In genomic region chr3:125374996-125375941, GRCh38 we compare ENCODE assay signal across 8 cellular contexts. TPM values are rescaled to one million over a fixed set of nuclear protein-coding genes. Genes with fewer than 3 reads are reported as not detected.
DNase-seq lines count a peak whose midpoint lies in the region; ATAC-seq and TF ChIP-seq lines count a peak whose summit lies in the region.

ZNF148 (minus strand) TSS chr3:125375325; CDS start chr3:125313640, 61,685 bp downstream.

- peak; percentile 57 to 69 for TF ChIP-seq POLR2A in tibial nerve (IDR thresholded peaks at IDR 0.05)

- peaks cover 13% of the 10 kb centered on the region for H3K79me1 ChIP-seq in trophoblast cell (ENCODE audit: low read length)

- intact Hi-C loops in cardiac septum (cut with DNase I): loop anchor here (2.0 to 10.0 kb wide), 3 partner anchors 18 to 380 kb away; partner anchors contain the start of gene HEG1

- no CpG with 5 or more reads among the region's 69 CpGs for WGBS in trophoblast cell (ENCODE audit: extremely low coverage, insufficient coverage, insufficient read length)
- WGBS in tibial nerve, 2 donors: 1 to 2% methylated on average over 36 to 59 of the region's 69 CpGs

- peak within 1 kb of the TSS; percentile 93 for H4K8ac ChIP-seq in trophoblast cell (ENCODE audit: low read depth, low read length)

- H3K9me3 ChIP-seq in adipocyte (ENCODE audit: control insufficient read depth, low read length) (no peaks in the 10 kb centered on the region), trophoblast cell (ENCODE audit: insufficient read depth, low read depth, low read length) (no peaks in the 10 kb centered on the region), tibial nerve (no peaks in the 10 kb centered on the region)

- H2BK12ac ChIP-seq in trophoblast cell (ENCODE audit: low read length): no peak within 1 kb of the TSS

- peak within 1 kb of the TSS; percentile 98 for H3K4me3 ChIP-seq in GM12864 (ENCODE audit: low read depth, low read length)
- H3K4me3 ChIP-seq in adipocyte (ENCODE audit: low read length): peak within 1 kb of the TSS; percentile 99
- H3K4me3 ChIP-seq in trophoblast cell (ENCODE audit: low read depth, low read length): peak within 1 kb of the TSS; percentile 83
- peak within 1 kb of the TSS; percentile 74 to 95 (median 84) for H3K4me3 ChIP-seq in tibial nerve

- peak within 1 kb of the TSS; percentile 80 for H2AK5ac ChIP-seq in trophoblast cell (ENCODE audit: low read length)

- H3K27ac ChIP-seq in trophoblast cell (ENCODE audit: low read depth, low read length): peak within 1 kb of the TSS; percentile 81
- peak within 1 kb of the TSS; percentile 86 to 94 (median 94) for H3K27ac ChIP-seq in tibial nerve

- ATAC-seq in HG02678 (IDR thresholded peaks at IDR 0.05; ENCODE audit: unreplicated experiment): peak; percentile 87

- H3K4me2 ChIP-seq in trophoblast cell (ENCODE audit: low read length): peak within 1 kb of the TSS; percentile 75

- DNase-seq in GM12864 (ENCODE audit: low read depth) (peak; percentile 71), NCI-H1417 treated with DMSO at 0.1 percent for 48 hours (lab: John Stamatoyannopoulos, UW) (peak; percentile 53), T follicular helper cell (ENCODE audit: low read depth) (peak; percentile 87), adipocyte (ENCODE audit: low read depth) (peak; percentile 95), cardiac septum (ENCODE audit: low spot score) (peak; percentile 98), trophoblast cell (peak; percentile 80 to 90), tibial nerve (ENCODE audit: low spot score in 2 of 2) (peak; percentile 74 to 80)

- peak in 1 of 2 donors; percentile 95 for TF ChIP-seq EP300 in tibial nerve (IDR thresholded peaks at IDR 0.05)

- H3K36me3 ChIP-seq in adipocyte (ENCODE audit: control insufficient read depth, insufficient read depth, low read length, severe bottlenecking): no peaks in the 10 kb centered on the region
- H3K36me3 ChIP-seq in trophoblast cell (ENCODE audit: control insufficient read depth in 1 of 2, insufficient read depth in 2 of 2, low read length in 2 of 2): no peaks in the 10 kb centered on the region
- H3K36me3 ChIP-seq in tibial nerve: no peaks in the 10 kb centered on the region

- H4K12ac ChIP-seq in trophoblast cell (ENCODE audit: low read depth, low read length): peak within 1 kb of the TSS; percentile 97

- H3K27me3 ChIP-seq in adipocyte (replicated peaks; ENCODE audit: control insufficient read depth, insufficient read depth, low read length) (no peaks in the 10 kb centered on the region), trophoblast cell (ENCODE audit: insufficient read depth, low read length) (no peaks in the 10 kb centered on the region), tibial nerve (no peaks in the 10 kb centered on the region)

- H3K23ac ChIP-seq in trophoblast cell (ENCODE audit: low read length): no peak within 1 kb of the TSS

- peak within 1 kb of the TSS; percentile 94 for H3K14ac ChIP-seq in trophoblast cell (ENCODE audit: low read length)

- peak within 1 kb of the TSS; percentile 79 for H2BK120ac ChIP-seq in trophoblast cell (ENCODE audit: insufficient read depth, low read length, poor library complexity)

- H3K79me2 ChIP-seq in trophoblast cell (ENCODE audit: control insufficient read depth, insufficient read depth, low read length, poor library complexity): peaks cover 19% of the 10 kb centered on the region

- TF ChIP-seq CTCF in GM12864 (IDR thresholded peaks at IDR 0.05; ENCODE audit: low read depth, low read length, missing control alignments) (no peak), tibial nerve (IDR thresholded peaks at IDR 0.05) (peak in 2 of 5 experiments; percentile 24 to 54)

- peak within 1 kb of the TSS; percentile 92 for H3K18ac ChIP-seq in trophoblast cell (ENCODE audit: low read length)

- H3K9ac ChIP-seq in adipocyte (ENCODE audit: low read length) (peak within 1 kb of the TSS; percentile 96), trophoblast cell (ENCODE audit: low read length) (peak within 1 kb of the TSS; percentile 98)

- peak within 1 kb of the TSS; percentile 93 for H4K91ac ChIP-seq in trophoblast cell (ENCODE audit: low read depth, low read length)

- H3K4me1 ChIP-seq in adipocyte (ENCODE audit: control insufficient read depth, insufficient read depth, low read length): peaks cover 20% of the 10 kb centered on the region
- H3K4me1 ChIP-seq in trophoblast cell (ENCODE audit: control insufficient read depth in 1 of 2, insufficient read depth in 2 of 2, low read length in 2 of 2): peaks cover 0 to 9% of the 10 kb centered on the region in 2 experiments
- H3K4me1 ChIP-seq in tibial nerve: peaks cover 0 to 42% (median 10%) of the 10 kb centered on the region in 4 donors

- H3K4ac ChIP-seq in trophoblast cell (ENCODE audit: low read depth, low read length): peak within 1 kb of the TSS; percentile 81

- H2BK5ac ChIP-seq in trophoblast cell (ENCODE audit: low read depth, low read length, poor library complexity): peak within 1 kb of the TSS; percentile 83

- H2AFZ ChIP-seq in trophoblast cell (ENCODE audit: insufficient read depth, low read length, poor library complexity): peak within 1 kb of the TSS; percentile 86

RNA-seq across cellular contexts. Expression of gene ZNF148, which starts in this region (rescaled TPM):
- total RNA-seq in cardiac septum: 44.2 TPM
- polyA plus RNA-seq in trophoblast cell (2013): 16.7 and 17.6 TPM in 2 replicates
- 10 to 100 TPM; 19.5 to 28.0 (median 24.0) TPM for total RNA-seq in tibial nerve

Comparison
In these comparisons a context has a peak if more than half of its experiments do, and no peak if none do; other contexts are left out.
1. Peak in every context shown above with its lines: DNase-seq, ATAC-seq, H3K4me3 ChIP-seq and H3K27ac ChIP-seq.